Comparison of ENCODE assay signal across 8 cellular contexts in genomic region chr1:111603979-111604378, GRCh38.
DNase-seq lines count a peak whose midpoint lies in the region; ATAC-seq and TF ChIP-seq lines count a peak whose summit lies in the region.

No MANE protein-coding gene starts in this region.

- H3K27me3 ChIP-seq in tibial artery: no peaks in the 10 kb centered on the region

- peak; percentile 84 for DNase-seq in NK-92 treated with Interleukin-12 subunit alpha and Interleukin-12 subunit beta, amount 100 ng/mL, for 24 hours (lab: John Stamatoyannopoulos, UW)
- DNase-seq in activated naive CD4-positive, alpha-beta T cell treated with Interleukin-2 at 50 U/mL for 16 hours: peak; percentile 77
- peak; percentile 52 to 75 for DNase-seq in stimulated activated CD4-positive, alpha-beta T cell treated with anti-CD3 and anti-CD28 coated beads, Interleukin-4, amount 100 ng/mL, for 4 hours
- DNase-seq in NCI-H2171 (lab: John Stamatoyannopoulos, UW) (no peak), tibial artery (no peak), NCI-H345 (lab: John Stamatoyannopoulos, UW) (no peak)

- no peaks in the 10 kb centered on the region for H3K36me3 ChIP-seq in tibial artery

- peaks cover 0 to 23% (median 19%) of the 10 kb centered on the region in 4 donors for H3K4me1 ChIP-seq in tibial artery

- intact Hi-C loops in tibial artery (cut with DNase I; ENCODE audit: low total_unique reads): no loop called here

- no peak for TF ChIP-seq CTCF in tibial artery (IDR thresholded peaks at IDR 0.05)

- ATAC-seq in GM18861 (IDR thresholded peaks at IDR 0.05; ENCODE audit: unreplicated experiment) (peak; percentile 30), HG02571 (IDR thresholded peaks at IDR 0.05; ENCODE audit: unreplicated experiment) (no peak)

- no peak overlapping the region for H3K4me3 ChIP-seq in tibial artery

- H3K27ac ChIP-seq in tibial artery: no peak overlapping the region

- H3K9me3 ChIP-seq in tibial artery: no peaks in the 10 kb centered on the region

Comparison
In these comparisons a context has a peak if more than half of its experiments do, and no peak if none do; other contexts are left out.
1. DNase-seq: peak in NK-92 treated with Interleukin-12 subunit alpha and Interleukin-12 subunit beta, amount 100 ng/mL, for 24 hours (single experiment), activated naive CD4-positive, alpha-beta T cell treated with Interleukin-2 at 50 U/mL for 16 hours (single experiment) and stimulated activated CD4-positive, alpha-beta T cell treated with anti-CD3 and anti-CD28 coated beads, Interleukin-4, amount 100 ng/mL, for 4 hours (2 of 2); none in NCI-H2171 (single experiment), tibial artery (0 of 2) and NCI-H345 (single experiment).